In genomic region chr1:40344597-40344996, GRCh38 we compare ENCODE assay signal across 1 cellular context.
TF ChIP-seq lines count a peak whose summit lies in the region.

No MANE protein-coding gene starts in this region.

TF ChIP-seq in K562, 482 proteins besides CTCF, POLR2A, EP300 and RAD21 (continued from another document):
- TF ChIP-seq RCOR1 (IDR thresholded peaks at IDR 0.05; ENCODE audit: borderline replicate concordance in 1 of 2, low read depth in 2 of 2, low read length in 2 of 2) (peak in 1 of 2 experiments; percentile 88; a peak in 2 of 4 replicates), EGR1 (conservative IDR thresholded peaks at IDR 0.05) (peak; percentile 50), JUND (IDR thresholded peaks at IDR 0.05; ENCODE audit: borderline replicate concordance, low read depth, low read length) (0 out of 2 replicates have a peak, but pooled peaks have one; percentile 15), JUND (tag; IDR thresholded peaks at IDR 0.05; ENCODE audit: borderline replicate concordance, low read depth, low read length) (no peak), HCFC1 (IDR thresholded peaks at IDR 0.05; ENCODE audit: low read depth, low read length) (no peak), DPF2 (IDR thresholded peaks at IDR 0.05) (peak; percentile 26; the same call in 1 of the 2 replicates), ZNF785 (CRISPR knock-in tag; IDR thresholded peaks at IDR 0.05) (no peak), PKNOX1 (IDR thresholded peaks at IDR 0.05) (peak; percentile 41; the same call in 1 of the 2 replicates), SIX5 (IDR thresholded peaks at IDR 0.05; ENCODE audit: borderline replicate concordance in 1 of 2, insufficient read depth in 1 of 2, low read depth in 1 of 2, low read length in 2 of 2) (no peak), KAT7 (CRISPR knock-in tag; IDR thresholded peaks at IDR 0.05; ENCODE audit: borderline replicate concordance) (no peak), MAZ (CRISPR knock-in tag; conservative IDR thresholded peaks at IDR 0.05 in 1 of 2, IDR thresholded peaks at IDR 0.05 in 1 of 2) (peak in 1 of 2 experiments; percentile 83; a peak in 2 of 4 replicates), SMARCE1 (IDR thresholded peaks at IDR 0.05) (peak; percentile 32; the same call in 1 of the 2 replicates), CAMTA2 (CRISPR knock-in tag; conservative IDR thresholded peaks at IDR 0.05) (no peak), MIER1 (IDR thresholded peaks at IDR 0.05; ENCODE audit: low read depth) (no peak), PTTG1 (tag; IDR thresholded peaks at IDR 0.05; ENCODE audit: low read depth) (no peak), NR4A1 (CRISPR knock-in tag; IDR thresholded peaks at IDR 0.05) (no peak), NR4A1 (tag; IDR thresholded peaks at IDR 0.05) (no peak), HMGN3 (IDR thresholded peaks at IDR 0.05; ENCODE audit: borderline replicate concordance, extremely low read depth, insufficient read length, low read depth, low read length) (no peak), PHF21A (IDR thresholded peaks at IDR 0.05; ENCODE audit: borderline replicate concordance, low read depth) (peak; percentile 80; the same call in 1 of the 2 replicates), CBX1 (IDR thresholded peaks at IDR 0.05; ENCODE audit: low read depth) (no peak)
- TF ChIP-seq, protein P1, sequence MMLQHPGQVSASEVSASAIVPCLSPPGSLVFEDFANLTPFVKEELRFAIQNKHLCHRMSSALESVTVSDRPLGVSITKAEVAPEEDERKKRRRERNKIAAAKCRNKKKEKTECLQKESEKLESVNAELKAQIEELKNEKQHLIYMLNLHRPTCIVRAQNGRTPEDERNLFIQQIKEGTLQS (IDR thresholded peaks at IDR 0.05), result 0 out of 2 replicates have a peak, but pooled peaks have one; percentile 19
- TF ChIP-seq, protein P1 (CRISPR knock-in tag; conservative IDR thresholded peaks at IDR 0.05), result no peak
